ENCODE assay signal across 1 cellular context in the genomic region with DNA sequence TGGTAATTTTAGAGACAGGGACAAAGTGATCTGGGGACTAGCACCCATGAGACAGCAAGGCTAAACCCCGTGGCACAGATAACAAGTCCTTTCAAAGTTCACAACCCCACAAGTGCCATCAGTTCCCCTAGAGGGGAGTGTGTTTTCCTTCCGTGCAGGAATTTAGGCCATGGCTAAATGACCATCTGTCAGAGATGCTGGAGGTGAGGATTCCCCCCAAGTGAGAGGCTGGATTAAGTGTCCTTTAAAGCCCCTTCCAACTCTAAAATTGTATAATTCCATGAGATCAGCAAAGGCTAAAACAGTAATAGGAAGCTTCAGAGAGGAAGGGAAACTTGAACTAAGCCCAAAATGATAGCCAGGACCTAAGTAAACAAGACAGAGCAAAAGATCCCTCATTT.
TF ChIP-seq lines count a peak whose summit lies in the region.

No MANE protein-coding gene starts in this region.

TF ChIP-seq in IMR-90, 13 proteins besides CTCF, POLR2A, EP300 and RAD21:
- TF ChIP-seq BHLHE40 (IDR thresholded peaks at IDR 0.05; ENCODE audit: low read depth, low read length) (no peak), MAFK (IDR thresholded peaks at IDR 0.05; ENCODE audit: low read depth, low read length) (no peak), CHD1 (IDR thresholded peaks at IDR 0.05; ENCODE audit: low read depth, low read length) (no peak)
- TF ChIP-seq, protein P1, sequence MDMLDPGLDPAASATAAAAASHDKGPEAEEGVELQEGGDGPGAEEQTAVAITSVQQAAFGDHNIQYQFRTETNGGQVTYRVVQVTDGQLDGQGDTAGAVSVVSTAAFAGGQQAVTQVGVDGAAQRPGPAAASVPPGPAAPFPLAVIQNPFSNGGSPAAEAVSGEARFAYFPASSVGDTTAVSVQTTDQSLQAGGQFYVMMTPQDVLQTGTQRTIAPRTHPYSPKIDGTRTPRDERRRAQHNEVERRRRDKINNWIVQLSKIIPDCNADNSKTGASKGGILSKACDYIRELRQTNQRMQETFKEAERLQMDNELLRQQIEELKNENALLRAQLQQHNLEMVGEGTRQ (IDR thresholded peaks at IDR 0.05; ENCODE audit: low read depth, low read length) = no peak
